12 cellular contexts compared by ENCODE assay signal in genomic region chr12:53454710-53455109, GRCh38. TPM values are rescaled to one million over a fixed set of nuclear protein-coding genes. Genes with fewer than 3 reads are reported as not detected.
DNase-seq lines count a peak whose midpoint lies in the region; FAIRE-seq and TF ChIP-seq lines count a peak whose summit lies in the region.
"Had no signal": no experiment of that assay in that cellular context is flagged by ENCODE, and none has a peak within 500 bp of the region (broad histone marks: within the 10 kb centered on the region; RNA-seq: fewer than 3 reads in every experiment).

No MANE protein-coding gene starts in this region.

- no peak for FAIRE-seq in H1 (lab: Jason Lieb, UNC)

- H3K4ac ChIP-seq in H1 (replicated peaks; ENCODE audit: insufficient read length, low read depth, low read length) (no peak overlapping the region), trophoblast cell (ENCODE audit: low read depth, low read length) (peak overlapping the region; percentile 11)

- peaks cover 29 to 71% of the 10 kb centered on the region in 2 experiments for H3K79me2 ChIP-seq in H1 (ENCODE audit: control insufficient read depth in 1 of 2, insufficient read depth in 2 of 2, low read length in 2 of 2)
- H3K79me2 ChIP-seq in trophoblast cell (ENCODE audit: control insufficient read depth, insufficient read depth, low read length, poor library complexity) = peaks cover 9% of the 10 kb centered on the region

- H2BK20ac ChIP-seq in H1 (ENCODE audit: low read length) = no peak overlapping the region

- H3K23me2 ChIP-seq in H1 (ENCODE audit: low read depth, low read length) = peaks cover 7% of the 10 kb centered on the region

- H3K27ac Mint-ChIP-seq in activated CD4-positive, alpha-beta T cell treated with anti-CD3 and anti-CD28 coated beads, Interleukin-2, amount 10 ng/mL, durations not matched to agents 24 days and 14 days = peak overlapping the region; percentile 69
- H3K27ac Mint-ChIP-seq: dendritic cell treated with granulocyte-macrophage colony-stimulating factor and Interleukin-4, amounts not matched to agents 40 ng/mL and 50 ng/mL, for 4 days had no signal

- H2BK5ac ChIP-seq in H1 (ENCODE audit: low read depth, low read length) = no peak overlapping the region
- no peak overlapping the region for H2BK5ac ChIP-seq in trophoblast cell (ENCODE audit: low read depth, low read length, poor library complexity)

- H3K18ac ChIP-seq in H1 (ENCODE audit: extremely low read depth, low read length) = no peak overlapping the region
- H3K18ac ChIP-seq in trophoblast cell (ENCODE audit: low read length) = no peak overlapping the region

- CTCF ChIA-PET in H1 (lab: Charles Lee; ENCODE audit: partially characterized antibody) = interaction anchor here (0.8 to 4.0 kb wide), 6 partner anchors 10 to 103 kb away, joined by 3 to 24 read pairs (median 6); no protein-coding TSS in a partner anchor

- TF ChIP-seq CTCF in H1 (IDR thresholded peaks at IDR 0.05; ENCODE audit: control extremely low read depth in 1 of 3, insufficient read depth in 1 of 3, low read depth in 1 of 3, low read length in 3 of 3) = no peak

- H3K27me3 ChIP-seq in H1 (replicated peaks in 1 of 4; ENCODE audit: control insufficient read depth in 3 of 4, extremely low read depth in 1 of 4, insufficient read depth in 3 of 4, low read length in 3 of 4) = no peaks in the 10 kb centered on the region
- no peaks in the 10 kb centered on the region for H3K27me3 ChIP-seq in trophoblast cell (ENCODE audit: insufficient read depth, low read length)

- H3K36me3 Mint-ChIP-seq in activated CD4-positive, alpha-beta T cell treated with anti-CD3 and anti-CD28 coated beads, Interleukin-2, amount 10 ng/mL, durations not matched to agents 24 days and 14 days (ENCODE audit: low read depth) = peaks cover 59% of the 10 kb centered on the region

- H3K14ac ChIP-seq in H1 (ENCODE audit: insufficient read length) (no peak overlapping the region), trophoblast cell (ENCODE audit: low read length) (no peak overlapping the region)

- H3K4me1 ChIP-seq in H1 (replicated peaks in 1 of 4; ENCODE audit: control insufficient read depth in 3 of 4, insufficient read depth in 4 of 4, low read length in 3 of 4) = peaks cover 0 to 8% (median 2%) of the 10 kb centered on the region in 4 experiments; a peak in 3 of 7 replicates
- no peaks in the 10 kb centered on the region for H3K4me1 ChIP-seq in trophoblast cell (ENCODE audit: control insufficient read depth in 1 of 2, insufficient read depth in 2 of 2, low read length in 2 of 2)

- H2AFZ ChIP-seq in H1 (ENCODE audit: low read length) = no peak overlapping the region
- no peak overlapping the region for H2AFZ ChIP-seq in trophoblast cell (ENCODE audit: insufficient read depth, low read length, poor library complexity)

- intact Hi-C loops in activated CD4-positive, alpha-beta T cell treated with anti-CD3 and anti-CD28 coated beads, Interleukin-2, amount 10 ng/mL, durations not matched to agents 24 days and 14 days (cut with micrococcal nuclease) = loop anchor here (5.0 kb wide), 2 partner anchors 237 to 447 kb away; partner anchors contain the start of gene EIF4B

- WGBS in H1 (ENCODE audit: extremely low coverage in 1 of 2, insufficient coverage in 1 of 2, insufficient read length in 1 of 2, insufficient replicate concordance in 2 of 2, low coverage in 1 of 2, low lambda C conversion rate in 2 of 2, missing lambda C conversion rate in 1 of 2), 2 experiments = 94% methylated on average over 3 of the region's 3 CpGs; no CpG with 5 or more reads in 1 of the 2 experiments
- WGBS in trophoblast cell (ENCODE audit: extremely low coverage, insufficient coverage, insufficient read length) = no CpG with 5 or more reads among the region's 3 CpGs

- H3K9me3 ChIP-seq in H1 (ENCODE audit: insufficient read depth in 2 of 2, low read depth in 1 of 2, low read length in 1 of 2) = no peaks in the 10 kb centered on the region
- H3K9me3 ChIP-seq in trophoblast cell (ENCODE audit: insufficient read depth, low read depth, low read length) = no peaks in the 10 kb centered on the region

- H4K20me1 ChIP-seq in H1 (replicated peaks in 1 of 2; ENCODE audit: control insufficient read depth in 1 of 2, insufficient read depth in 2 of 2, low read length in 2 of 2) = peaks cover 32% of the 10 kb centered on the region in 2 experiments

- peak overlapping the region in 2 of 4 experiments; percentile 10 to 29; a peak in 2 of 7 replicates for H3K9ac ChIP-seq in H1 (replicated peaks in 1 of 4; ENCODE audit: extremely low read depth in 1 of 4, low read depth in 3 of 4, low read length in 3 of 4)
- peak overlapping the region; percentile 9 for H3K9ac ChIP-seq in trophoblast cell (ENCODE audit: low read length)

- H3K4me2 ChIP-seq in H1 (ENCODE audit: insufficient read depth in 1 of 2, low read depth in 2 of 2, low read length in 2 of 2) (peak overlapping the region; percentile 14 to 81; a peak in 1 of 4 replicates), trophoblast cell (ENCODE audit: low read length) (no peak overlapping the region)

- H4K8ac ChIP-seq in H1 (ENCODE audit: extremely low read depth, insufficient read depth, low read length) = no peak overlapping the region
- no peak overlapping the region for H4K8ac ChIP-seq in trophoblast cell (ENCODE audit: low read depth, low read length)

- TF ChIP-seq POLR2A in H1 (IDR thresholded peaks at IDR 0.05; ENCODE audit: control extremely low read depth in 1 of 2, low read depth in 2 of 2, low read length in 2 of 2) = peak in 1 of 2 experiments; percentile 61; a peak in 1 of 3 replicates

- H2BK120ac ChIP-seq in H1 (replicated peaks; ENCODE audit: low read depth, low read length) = no peak overlapping the region
- no peak overlapping the region for H2BK120ac ChIP-seq in trophoblast cell (ENCODE audit: insufficient read depth, low read length, poor library complexity)

- H4K5ac ChIP-seq in H1 (ENCODE audit: insufficient read length, low read depth, low read length) = no peak overlapping the region

- H3K4me3 ChIP-seq in H1 (ENCODE audit: extremely low read depth in 1 of 4, insufficient read depth in 2 of 4, low read depth in 3 of 4, low read length in 4 of 4) (peak overlapping the region in 2 of 4 experiments; percentile 3 to 99; a peak in 3 of 8 replicates), trophoblast cell (ENCODE audit: low read depth, low read length) (no peak overlapping the region)

- POLR2A ChIA-PET in H1 (lab: Charles Lee; ENCODE audit: partially characterized antibody) = interaction anchor here (0.7 to 57.6 kb wide), 21 partner anchors 7 to 162 kb away, joined by 3 to 3397 read pairs (median 4); partner anchors contain the start of genes MAP3K12, NPFF and TARBP2

- H3K23ac ChIP-seq in H1 (ENCODE audit: insufficient read length) = no peak overlapping the region
- no peak overlapping the region for H3K23ac ChIP-seq in trophoblast cell (ENCODE audit: low read length)

- no peak overlapping the region for H4K91ac ChIP-seq in H1 (replicated peaks; ENCODE audit: insufficient read length, low read length)
- H4K91ac ChIP-seq in trophoblast cell (ENCODE audit: low read depth, low read length) = no peak overlapping the region

- H2AK5ac ChIP-seq in H1 (ENCODE audit: low read depth, low read length) (no peak overlapping the region), trophoblast cell (ENCODE audit: low read length) (no peak overlapping the region)

- H4K12ac ChIP-seq in trophoblast cell (ENCODE audit: low read depth, low read length) = no peak overlapping the region

- H3K36me3 ChIP-seq in H1 (ENCODE audit: control insufficient read depth in 2 of 4, insufficient read depth in 4 of 4, low read length in 3 of 4) = peaks cover 49 to 65% (median 56%) of the 10 kb centered on the region in 4 experiments
- peaks cover 29 to 42% of the 10 kb centered on the region in 2 experiments for H3K36me3 ChIP-seq in trophoblast cell (ENCODE audit: control insufficient read depth in 1 of 2, insufficient read depth in 2 of 2, low read length in 2 of 2)

- DNase-seq in activated CD4-positive, alpha-beta T cell treated with anti-CD3 and anti-CD28 coated beads, Interleukin-2, amount 10 ng/mL, durations not matched to agents 24 days and 14 days = no peak
- no peak for DNase-seq in activated CD4-positive, alpha-beta T cell treated with anti-CD3 and anti-CD28 coated beads for 1 hour
- DNase-seq in H1 (ENCODE audit: low read depth in 1 of 2, low spot score in 2 of 2) (no peak), trophoblast cell (no peak), GM19238 (ENCODE audit: insufficient read length, low spot score) (no peak)
- DNase-seq in stimulated activated naive CD4-positive, alpha-beta T cell (lab: John Stamatoyannopoulos, UW) = no peak
- no peak for DNase-seq in activated effector memory CD4-positive, alpha-beta T cell treated with Interleukin-2 at 50 U/mL for 16 hours
- DNase-seq: NCI-H1694 had no signal

- H2BK15ac ChIP-seq in H1 (ENCODE audit: low read length) = no peak overlapping the region

- no peak overlapping the region for H2BK12ac ChIP-seq in H1 (ENCODE audit: low read depth, low read length)
- no peak overlapping the region for H2BK12ac ChIP-seq in trophoblast cell (ENCODE audit: low read length)

- peaks cover 7% of the 10 kb centered on the region; the same call in 1 of the 2 replicates for H3K79me1 ChIP-seq in H1 (ENCODE audit: low read depth, low read length)
- peaks cover 6% of the 10 kb centered on the region for H3K79me1 ChIP-seq in trophoblast cell (ENCODE audit: low read length)

- no peaks in the 10 kb centered on the region for H3K27me3 Mint-ChIP-seq in activated CD4-positive, alpha-beta T cell treated with anti-CD3 and anti-CD28 coated beads, Interleukin-2, amount 10 ng/mL, durations not matched to agents 24 days and 14 days
- H3K27me3 Mint-ChIP-seq: dendritic cell treated with granulocyte-macrophage colony-stimulating factor and Interleukin-4, amounts not matched to agents 40 ng/mL and 50 ng/mL, for 4 days had no signal

- no peak for TF ChIP-seq RAD21 in H1 (IDR thresholded peaks at IDR 0.05 in 1 of 2, conservative IDR thresholded peaks at IDR 0.05 in 1 of 2; ENCODE audit: low read depth in 2 of 2, low read length in 2 of 2)

- H3K9me3 Mint-ChIP-seq in activated CD4-positive, alpha-beta T cell treated with anti-CD3 and anti-CD28 coated beads, Interleukin-2, amount 10 ng/mL, durations not matched to agents 24 days and 14 days = no peaks in the 10 kb centered on the region
- H3K9me3 Mint-ChIP-seq: dendritic cell treated with granulocyte-macrophage colony-stimulating factor and Interleukin-4, amounts not matched to agents 40 ng/mL and 50 ng/mL, for 4 days had no signal

- H3K27ac ChIP-seq in H1 (ENCODE audit: low read depth, low read length) (no peak overlapping the region), trophoblast cell (ENCODE audit: low read depth, low read length) (no peak overlapping the region)

- peak overlapping the region; percentile 99 for H3K4me3 Mint-ChIP-seq in activated CD4-positive, alpha-beta T cell treated with anti-CD3 and anti-CD28 coated beads, Interleukin-2, amount 10 ng/mL, durations not matched to agents 24 days and 14 days
- H3K4me3 Mint-ChIP-seq: dendritic cell treated with granulocyte-macrophage colony-stimulating factor and Interleukin-4, amounts not matched to agents 40 ng/mL and 50 ng/mL, for 4 days had no signal

- H3K56ac ChIP-seq in H1 (replicated peaks; ENCODE audit: insufficient read length, low read depth, low read length) = no peak overlapping the region

- TF ChIP-seq EP300 in H1 (IDR thresholded peaks at IDR 0.05; ENCODE audit: borderline replicate concordance in 1 of 2, low read depth in 2 of 2, low read length in 2 of 2) = no peak

- peaks cover 37% of the 10 kb centered on the region for H3K4me1 Mint-ChIP-seq in activated CD4-positive, alpha-beta T cell treated with anti-CD3 and anti-CD28 coated beads, Interleukin-2, amount 10 ng/mL, durations not matched to agents 24 days and 14 days

RNA-seq across cellular contexts. Expression of gene PCBP2, which starts 2.8 kb away (rescaled TPM):
- total RNA-seq in activated CD4-positive, alpha-beta T cell treated with anti-CD3 and anti-CD28 coated beads, Interleukin-2, amount 10 ng/mL, durations not matched to agents 24 days and 14 days = 942 and 960 TPM in 2 replicates
- polyA plus RNA-seq in PFSK-1 (2012; ENCODE audit: insufficient read length, low read depth) = 738 TPM
- 1,114 and 1,123 TPM in 2 replicates for total RNA-seq in H1 (2021; fragmentation: NEBNext Ultra II Directional; extraction: Animal tissue kit (Norgen Biotek cat#: 25700))
- 470 and 473 TPM in 2 replicates for polyA plus RNA-seq in H1 (2011; rRNA removed)
- polyA plus RNA-seq in H1 (2011; cell fraction: cytosol; rRNA removed) = 420 TPM
- polyA plus RNA-seq in H1 (2011; cell fraction: nucleus; rRNA removed) = 526 TPM
- polyA plus RNA-seq in H1 (2012, experiment 1 of 2) = 987 to 1,115 TPM (median 1,028 TPM) in 4 replicates
- 1,117 TPM for polyA plus RNA-seq in H1 (2012, experiment 2 of 2)
- 462 TPM for polyA plus RNA-seq in H1 (2013, experiment 1 of 2)
- 458 TPM for polyA plus RNA-seq in H1 (2013, experiment 2 of 2)
- polyA minus RNA-seq in H1 (2011; rRNA and poly(A)+ RNA removed) = 887 and 924 TPM in 2 replicates
- 748 TPM for polyA minus RNA-seq in H1 (2011; cell fraction: cytosol; rRNA and poly(A)+ RNA removed)
- polyA minus RNA-seq in H1 (2011; cell fraction: nucleus; rRNA and poly(A)+ RNA removed) = 484 TPM
- 585 and 609 TPM in 2 replicates for polyA plus RNA-seq in trophoblast cell (2013)

RNA-seq across cellular contexts. Expression of gene PRR13, which starts 13.2 kb away (rescaled TPM):
- 201 and 211 TPM in 2 replicates for total RNA-seq in activated CD4-positive, alpha-beta T cell treated with anti-CD3 and anti-CD28 coated beads, Interleukin-2, amount 10 ng/mL, durations not matched to agents 24 days and 14 days
- 224 TPM for polyA plus RNA-seq in PFSK-1 (2012; ENCODE audit: insufficient read length, low read depth)
- total RNA-seq in H1 (2021; fragmentation: NEBNext Ultra II Directional; extraction: Animal tissue kit (Norgen Biotek cat#: 25700)) = 164 and 185 TPM in 2 replicates
- 80.4 and 82.9 TPM in 2 replicates for polyA plus RNA-seq in H1 (2011; rRNA removed)
- polyA plus RNA-seq in H1 (2011; cell fraction: cytosol; rRNA removed) = 86.1 TPM
- 58.7 TPM for polyA plus RNA-seq in H1 (2011; cell fraction: nucleus; rRNA removed)
- polyA plus RNA-seq in H1 (2012, experiment 1 of 2) = 198 to 336 TPM (median 208 TPM) in 4 replicates
- 220 TPM for polyA plus RNA-seq in H1 (2012, experiment 2 of 2)
- 264 TPM for polyA plus RNA-seq in H1 (2013, experiment 1 of 2)
- polyA plus RNA-seq in H1 (2013, experiment 2 of 2) = 272 TPM
- polyA minus RNA-seq in H1 (2011; rRNA and poly(A)+ RNA removed) = 56.8 and 82.3 TPM in 2 replicates
- 56.5 TPM for polyA minus RNA-seq in H1 (2011; cell fraction: cytosol; rRNA and poly(A)+ RNA removed)
- 35.3 TPM for polyA minus RNA-seq in H1 (2011; cell fraction: nucleus; rRNA and poly(A)+ RNA removed)
- 229 and 234 TPM in 2 replicates for polyA plus RNA-seq in trophoblast cell (2013)

RNA-seq across cellular contexts. Expression of gene AMHR2, which starts 31.1 kb away (rescaled TPM):
- total RNA-seq in activated CD4-positive, alpha-beta T cell treated with anti-CD3 and anti-CD28 coated beads, Interleukin-2, amount 10 ng/mL, durations not matched to agents 24 days and 14 days = 0.09 TPM in 1 of 2 replicates, not detected in the other
- polyA plus RNA-seq in PFSK-1 (2012; ENCODE audit: insufficient read length, low read depth) = not detected
- total RNA-seq in H1 (2021; fragmentation: NEBNext Ultra II Directional; extraction: Animal tissue kit (Norgen Biotek cat#: 25700)) = 0.34 and 0.35 TPM in 2 replicates
- polyA plus RNA-seq in H1 (2011; rRNA removed) = 0.29 and 0.47 TPM in 2 replicates
- polyA plus RNA-seq in H1 (2011; cell fraction: cytosol; rRNA removed) = 0.25 TPM
- 0.83 TPM for polyA plus RNA-seq in H1 (2011; cell fraction: nucleus; rRNA removed)
- 0.12 to 0.28 TPM (median 0.16 TPM) in 4 replicates for polyA plus RNA-seq in H1 (2012, experiment 1 of 2)
- 0.17 TPM for polyA plus RNA-seq in H1 (2012, experiment 2 of 2)
- 0.16 TPM for polyA plus RNA-seq in H1 (2013, experiment 1 of 2)
- polyA plus RNA-seq in H1 (2013, experiment 2 of 2) = not detected
- 0.24 and 0.54 TPM in 2 replicates for polyA minus RNA-seq in H1 (2011; rRNA and poly(A)+ RNA removed)
- not detected for polyA minus RNA-seq in H1 (2011; cell fraction: cytosol; rRNA and poly(A)+ RNA removed)
- not detected for polyA minus RNA-seq in H1 (2011; cell fraction: nucleus; rRNA and poly(A)+ RNA removed)
- polyA plus RNA-seq in trophoblast cell (2013) = 0.82 and 0.89 TPM in 2 replicates
- total RNA-seq: A673; activated CD8-positive, alpha-beta memory T cell treated with anti-CD3 and anti-CD28 coated beads for 36 hours had no signal

RNA-seq across cellular contexts. Expression of gene MAP3K12, which starts 44.5 kb away (rescaled TPM):
- 13.5 and 15.3 TPM in 2 replicates for total RNA-seq in activated CD4-positive, alpha-beta T cell treated with anti-CD3 and anti-CD28 coated beads, Interleukin-2, amount 10 ng/mL, durations not matched to agents 24 days and 14 days
- 30.7 TPM for polyA plus RNA-seq in PFSK-1 (2012; ENCODE audit: insufficient read length, low read depth)
- 21.4 and 23.4 TPM in 2 replicates for total RNA-seq in H1 (2021; fragmentation: NEBNext Ultra II Directional; extraction: Animal tissue kit (Norgen Biotek cat#: 25700))
- polyA plus RNA-seq in H1 (2011; rRNA removed) = 42.7 and 54.1 TPM in 2 replicates
- polyA plus RNA-seq in H1 (2011; cell fraction: cytosol; rRNA removed) = 37.7 TPM
- polyA plus RNA-seq in H1 (2011; cell fraction: nucleus; rRNA removed) = 232 TPM
- 31.0 to 35.0 TPM (median 33.4 TPM) in 4 replicates for polyA plus RNA-seq in H1 (2012, experiment 1 of 2)
- polyA plus RNA-seq in H1 (2012, experiment 2 of 2) = 14.6 TPM
- 20.2 TPM for polyA plus RNA-seq in H1 (2013, experiment 1 of 2)
- polyA plus RNA-seq in H1 (2013, experiment 2 of 2) = 15.6 TPM
- 28.1 and 35.5 TPM in 2 replicates for polyA minus RNA-seq in H1 (2011; rRNA and poly(A)+ RNA removed)
- polyA minus RNA-seq in H1 (2011; cell fraction: cytosol; rRNA and poly(A)+ RNA removed) = 16.5 TPM
- 48.2 TPM for polyA minus RNA-seq in H1 (2011; cell fraction: nucleus; rRNA and poly(A)+ RNA removed)
- polyA plus RNA-seq in trophoblast cell (2013) = 5.5 and 5.8 TPM in 2 replicates

RNA-seq across cellular contexts. Expression of gene TARBP2, which starts 46.4 kb away (rescaled TPM):
- 49.7 and 52.2 TPM in 2 replicates for total RNA-seq in activated CD4-positive, alpha-beta T cell treated with anti-CD3 and anti-CD28 coated beads, Interleukin-2, amount 10 ng/mL, durations not matched to agents 24 days and 14 days
- 65.6 TPM for polyA plus RNA-seq in PFSK-1 (2012; ENCODE audit: insufficient read length, low read depth)
- total RNA-seq in H1 (2021; fragmentation: NEBNext Ultra II Directional; extraction: Animal tissue kit (Norgen Biotek cat#: 25700)) = 66.1 and 69.9 TPM in 2 replicates
- polyA plus RNA-seq in H1 (2011; rRNA removed) = 122 and 135 TPM in 2 replicates
- 116 TPM for polyA plus RNA-seq in H1 (2011; cell fraction: cytosol; rRNA removed)
- 195 TPM for polyA plus RNA-seq in H1 (2011; cell fraction: nucleus; rRNA removed)
- 62.0 to 84.4 TPM (median 79.7 TPM) in 4 replicates for polyA plus RNA-seq in H1 (2012, experiment 1 of 2)
- polyA plus RNA-seq in H1 (2012, experiment 2 of 2) = 104 TPM
- polyA plus RNA-seq in H1 (2013, experiment 1 of 2) = 41.8 TPM
- polyA plus RNA-seq in H1 (2013, experiment 2 of 2) = 36.4 TPM
- polyA minus RNA-seq in H1 (2011; rRNA and poly(A)+ RNA removed) = 42.1 and 48.2 TPM in 2 replicates
- 38.6 TPM for polyA minus RNA-seq in H1 (2011; cell fraction: cytosol; rRNA and poly(A)+ RNA removed)
- polyA minus RNA-seq in H1 (2011; cell fraction: nucleus; rRNA and poly(A)+ RNA removed) = 65.6 TPM
- polyA plus RNA-seq in trophoblast cell (2013) = 27.8 and 29.3 TPM in 2 replicates
